35 cellular contexts compared by ENCODE assay signal in genomic region chr5:153467546-153467945, GRCh38. TPM values are rescaled to one million over a fixed set of nuclear protein-coding genes. Genes with fewer than 3 reads are reported as not detected.
"Had no signal": no experiment of that assay in that cellular context is flagged by ENCODE, and none has a peak within 500 bp of the region (broad histone marks: within the 10 kb centered on the region; RNA-seq: fewer than 3 reads in every experiment).

No MANE protein-coding gene starts in this region.

- H3K9me3 ChIP-seq: adrenal gland, body of pancreas, breast epithelium had no signal

- H3K36me3 ChIP-seq: adrenal gland, brain microvascular endothelial cell, breast epithelium had no signal

- FAIRE-seq: astrocyte, TTC549 had no signal

- DNase-seq: activated B cell treated with CpG ODN at 0.5 μM for 24 hours; activated CD4-positive, alpha-beta memory T cell treated with anti-CD3 and anti-CD28 coated beads for 36 hours; activated CD4-positive, alpha-beta T cell treated with anti-CD3 and anti-CD28 coated beads for 4 hours; activated CD4-positive, alpha-beta T cell treated with anti-CD3 and anti-CD28 coated beads, Interleukin-2, amount 10 ng/mL, durations not matched to agents 24 days and 14 days; activated CD4-positive, alpha-beta T cell treated with anti-CD3 and anti-CD28 coated beads, Interleukin-2, amount 50 U/mL, for 1 hour; activated CD4-positive, alpha-beta T cell treated with anti-CD3 and anti-CD28 coated beads, Interleukin-2, amount 50 U/mL, for 4 hours; activated CD4-positive, CD25-positive, alpha-beta regulatory T cell treated with anti-CD3 and anti-CD28 coated beads, Interleukin-2, amount 50 U/mL, for 72 hours; activated CD8-positive, alpha-beta memory T cell treated with anti-CD3 and anti-CD28 coated beads, Interleukin-2, amount 50 U/mL, for 4 hours; activated CD8-positive, alpha-beta T cell treated with anti-CD3 and anti-CD28 coated beads for 36 hours; activated effector memory CD4-positive, alpha-beta T cell treated with anti-CD3 and anti-CD28 coated beads, Interleukin-2, amount 50 U/mL, for 16 hours; activated gamma-delta T cell treated with Interleukin-2 at 50 U/mL for 16 hours; activated naive CD4-positive, alpha-beta T cell; activated naive CD4-positive, alpha-beta T cell treated with anti-CD3 and anti-CD28 coated beads for 36 hours; activated naive CD4-positive, alpha-beta T cell treated with anti-CD3 and anti-CD28 coated beads, Interleukin-2, amount 50 U/mL, for 16 hours; activated naive CD8-positive, alpha-beta T cell treated with anti-CD3 and anti-CD28 coated beads for 36 hours; activated T-cell treated with anti-CD3 and anti-CD28 coated beads for 4 hours; activated T-cell treated with anti-CD3 and anti-CD28 coated beads, Interleukin-2, amount 50 U/mL, for 1 hour; activated T-cell treated with anti-CD3 and anti-CD28 coated beads, Interleukin-2, amount 50 U/mL, for 4 hours; activated T-cell treated with anti-CD3 and anti-CD28 coated beads, Interleukin-2, amount 50 U/mL, for 72 hours; adrenal gland; amniotic stem cell; aorta; body of pancreas; brain microvascular endothelial cell; central memory CD4-positive, alpha-beta T cell; T-helper 2 cell; T-helper 9 cell had no signal

- H3K27me3 ChIP-seq: adrenal gland, body of pancreas, brain microvascular endothelial cell, breast epithelium had no signal

- H3K27ac ChIP-seq: adrenal gland, body of pancreas, brain microvascular endothelial cell, breast epithelium, VCaP had no signal

- H3K4me3 ChIP-seq: adrenal gland, body of pancreas, breast epithelium had no signal

- ATAC-seq: activated CD8-positive, alpha-beta T cell treated with anti-CD3 and anti-CD28 coated beads for 36 hours; activated naive CD4-positive, alpha-beta T cell treated with anti-CD3 and anti-CD28 coated beads, Interleukin-2, amount 50 U/mL, for 72 hours; activated T-cell treated with anti-CD3 and anti-CD28 coated beads, Interleukin-2, amount 50 U/mL, for 4 hours; activated T-cell treated with anti-CD3 and anti-CD28 coated beads, Interleukin-2, amount 50 U/mL, for 72 hours; activated T-helper 17 cell treated with anti-CD3 and anti-CD28 coated beads, Interleukin-2, amount 50 U/mL, for 72 hours; body of pancreas had no signal

- H3K4me1 ChIP-seq: adrenal gland, body of pancreas, breast epithelium had no signal

RNA-seq across cellular contexts. Expression of gene GRIA1, which starts 22.9 kb away (rescaled TPM):
- total RNA-seq: activated B cell treated with CpG ODN at 0.5 μM for 24 hours; activated CD4-positive, alpha-beta memory T cell treated with anti-CD3 and anti-CD28 coated beads for 36 hours; activated CD4-positive, alpha-beta T cell treated with anti-CD3 and anti-CD28 coated beads, Interleukin-2, amount 10 ng/mL, durations not matched to agents 24 days and 14 days; activated CD8-positive, alpha-beta memory T cell treated with anti-CD3 and anti-CD28 coated beads for 36 hours; activated CD8-positive, alpha-beta T cell treated with anti-CD3 and anti-CD28 coated beads for 36 hours; activated naive CD4-positive, alpha-beta T cell treated with anti-CD3 and anti-CD28 coated beads for 36 hours; activated naive CD4-positive, alpha-beta T cell treated with anti-CD3 and anti-CD28 coated beads, Interleukin-2, amount 50 U/mL, for 72 hours; activated naive CD8-positive, alpha-beta T cell treated with anti-CD3 and anti-CD28 coated beads for 36 hours; activated T-cell treated with anti-CD3 and anti-CD28 coated beads, Interleukin-2, amount 50 U/mL, for 4 hours; activated T-cell treated with anti-CD3 and anti-CD28 coated beads, Interleukin-2, amount 50 U/mL, for 72 hours; activated T-helper 1 cell treated with anti-CD3 and anti-CD28 coated beads, Interleukin-12 subunit alpha, Interleukin-12 subunit beta, Interleukin-2, Interleukin-4 antibody, amounts not matched to agents 30 ng/mL and 10 ng/mL and 1 ng/mL, durations not matched to agents 14 hours and 24 hours and 36 hours; activated T-helper 17 cell treated with anti-CD3 and anti-CD28 coated beads, Interleukin-2, amount 50 U/mL, for 72 hours had no signal
